1 cellular context compared by ENCODE assay signal in genomic region chr2:95115418-95115817, GRCh38.
TF ChIP-seq lines count a peak whose summit lies in the region.

No MANE protein-coding gene starts in this region.

TF ChIP-seq in HepG2, 621 proteins besides CTCF, POLR2A, EP300 and RAD21 (continued from another document and continues in another):
- no peak for TF ChIP-seq CSRNP1 (CRISPR knock-in tag; IDR thresholded peaks at IDR 0.05)
- no peak for TF ChIP-seq GATA4 (IDR thresholded peaks at IDR 0.05; ENCODE audit: borderline replicate concordance, low read depth)
- no peak for TF ChIP-seq HNRNPLL (IDR thresholded peaks at IDR 0.05; ENCODE audit: low read depth, low read length, poor library complexity, severe bottlenecking)
- TF ChIP-seq, protein P1, sequence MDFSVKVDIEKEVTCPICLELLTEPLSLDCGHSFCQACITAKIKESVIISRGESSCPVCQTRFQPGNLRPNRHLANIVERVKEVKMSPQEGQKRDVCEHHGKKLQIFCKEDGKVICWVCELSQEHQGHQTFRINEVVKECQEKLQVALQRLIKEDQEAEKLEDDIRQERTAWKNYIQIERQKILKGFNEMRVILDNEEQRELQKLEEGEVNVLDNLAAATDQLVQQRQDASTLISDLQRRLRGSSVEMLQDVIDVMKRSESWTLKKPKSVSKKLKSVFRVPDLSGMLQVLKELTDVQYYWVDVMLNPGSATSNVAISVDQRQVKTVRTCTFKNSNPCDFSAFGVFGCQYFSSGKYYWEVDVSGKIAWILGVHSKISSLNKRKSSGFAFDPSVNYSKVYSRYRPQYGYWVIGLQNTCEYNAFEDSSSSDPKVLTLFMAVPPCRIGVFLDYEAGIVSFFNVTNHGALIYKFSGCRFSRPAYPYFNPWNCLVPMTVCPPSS (IDR thresholded peaks at IDR 0.05) = no peak
- no peak for TF ChIP-seq SRSF1 (optimal IDR thresholded peaks at IDR 0.05; ENCODE audit: low read depth, low read length)
- no peak for TF ChIP-seq FIP1L1 (IDR thresholded peaks at IDR 0.05; ENCODE audit: borderline replicate concordance, insufficient read depth, low read depth, low read length)
- TF ChIP-seq RXRB (CRISPR knock-in tag; IDR thresholded peaks at IDR 0.05; ENCODE audit: borderline replicate concordance) = peak; percentile 56; the same call in 1 of the 2 replicates
- peak; percentile 80; the same call in 1 of the 2 replicates for TF ChIP-seq ZBTB4 (CRISPR knock-in tag; IDR thresholded peaks at IDR 0.05; ENCODE audit: borderline replicate concordance)
- TF ChIP-seq ZNF879 (CRISPR knock-in tag; IDR thresholded peaks at IDR 0.05) = 0 out of 2 replicates have a peak, but pooled peaks have one; percentile 31
- no peak for TF ChIP-seq TRIM24 (CRISPR knock-in tag; IDR thresholded peaks at IDR 0.05)
- peak; percentile 24; the same call in 1 of the 2 replicates for TF ChIP-seq ZNF121 (CRISPR knock-in tag; IDR thresholded peaks at IDR 0.05)
- TF ChIP-seq ZNF224 (CRISPR knock-in tag; IDR thresholded peaks at IDR 0.05) = no peak
- no peak for TF ChIP-seq POLR2G (IDR thresholded peaks at IDR 0.05; ENCODE audit: low read depth, low read length)
- peak; percentile 48; the same call in 1 of the 2 replicates for TF ChIP-seq FOXO1 (CRISPR knock-in tag; IDR thresholded peaks at IDR 0.05)
- TF ChIP-seq, protein P2, sequence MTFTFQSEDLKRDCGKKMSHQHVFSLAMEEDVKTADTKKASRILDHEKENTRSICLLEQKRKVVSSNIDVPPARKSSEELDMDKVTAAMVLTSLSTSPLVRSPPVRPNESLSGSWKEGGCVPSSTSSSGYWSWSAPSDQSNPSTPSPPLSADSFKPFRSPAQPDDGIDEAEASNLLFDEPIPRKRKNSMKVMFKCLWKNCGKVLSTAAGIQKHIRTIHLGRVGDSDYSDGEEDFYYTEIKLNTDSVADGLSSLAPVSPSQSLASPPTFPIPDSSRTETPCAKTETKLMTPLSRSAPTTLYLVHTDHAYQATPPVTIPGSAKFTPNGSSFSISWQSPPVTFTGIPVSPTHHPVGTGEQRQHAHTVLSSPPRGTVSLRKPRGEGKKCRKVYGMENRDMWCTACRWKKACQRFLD (CRISPR knock-in tag; IDR thresholded peaks at IDR 0.05; ENCODE audit: borderline replicate concordance) = no peak
- no peak for TF ChIP-seq ZNF382 (CRISPR knock-in tag; IDR thresholded peaks at IDR 0.05; ENCODE audit: borderline replicate concordance)
- peak; percentile 47 to 51; a peak in 3 of 4 replicates for TF ChIP-seq MAFK (conservative IDR thresholded peaks at IDR 0.05 in 1 of 2, IDR thresholded peaks at IDR 0.05 in 1 of 2; ENCODE audit: low read length in 2 of 2)
- TF ChIP-seq HNF4A (CRISPR knock-in tag; IDR thresholded peaks at IDR 0.05) = peak; percentile 76
- no peak for TF ChIP-seq TFE3 (CRISPR knock-in tag; IDR thresholded peaks at IDR 0.05)
- no peak for TF ChIP-seq PPARG (CRISPR knock-in tag; conservative IDR thresholded peaks at IDR 0.05)
- no peak for TF ChIP-seq LCORL (IDR thresholded peaks at IDR 0.05)
- TF ChIP-seq LCORL (CRISPR knock-in tag; IDR thresholded peaks at IDR 0.05) = 0 out of 2 replicates have a peak, but pooled peaks have one; percentile 27
- TF ChIP-seq ARNT2 (CRISPR knock-in tag; IDR thresholded peaks at IDR 0.05; ENCODE audit: low read depth) = no peak
- TF ChIP-seq ZNF766 (CRISPR knock-in tag; IDR thresholded peaks at IDR 0.05; ENCODE audit: borderline replicate concordance) = no peak
- peak; percentile 55 for TF ChIP-seq MED1 (CRISPR knock-in tag; IDR thresholded peaks at IDR 0.05)
- peak; percentile 37; the same call in 1 of the 2 replicates for TF ChIP-seq KDM4B (CRISPR knock-in tag; IDR thresholded peaks at IDR 0.05)
- 0 out of 2 replicates have a peak, but pooled peaks have one; percentile 36 for TF ChIP-seq POGZ (CRISPR knock-in tag; IDR thresholded peaks at IDR 0.05)
- TF ChIP-seq ZNF614 (CRISPR knock-in tag; IDR thresholded peaks at IDR 0.05; ENCODE audit: borderline replicate concordance) = peak; percentile 63; the same call in 1 of the 2 replicates
- no peak for TF ChIP-seq FUBP1 (CRISPR knock-in tag; IDR thresholded peaks at IDR 0.05; ENCODE audit: borderline replicate concordance)
- TF ChIP-seq MEF2D (CRISPR knock-in tag; IDR thresholded peaks at IDR 0.05) = no peak
- no peak for TF ChIP-seq ATF1 (CRISPR knock-in tag; IDR thresholded peaks at IDR 0.05)
- no peak; the same call in 1 of the 2 replicates for TF ChIP-seq IRF2 (CRISPR knock-in tag; IDR thresholded peaks at IDR 0.05)
- TF ChIP-seq THAP11 (CRISPR knock-in tag; IDR thresholded peaks at IDR 0.05) = peak; percentile 60
- TF ChIP-seq ZNF574 (CRISPR knock-in tag; IDR thresholded peaks at IDR 0.05) = peak; percentile 54
- peak; percentile 28; the same call in 1 of the 2 replicates for TF ChIP-seq ZKSCAN8 (CRISPR knock-in tag; IDR thresholded peaks at IDR 0.05; ENCODE audit: borderline replicate concordance)
- TF ChIP-seq ZMYM3 (CRISPR knock-in tag; IDR thresholded peaks at IDR 0.05) = peak; percentile 63
- TF ChIP-seq ZNF567 (CRISPR knock-in tag; IDR thresholded peaks at IDR 0.05; ENCODE audit: borderline replicate concordance) = peak; percentile 64; the same call in 1 of the 2 replicates
- no peak for TF ChIP-seq SP140L (CRISPR knock-in tag; IDR thresholded peaks at IDR 0.05; ENCODE audit: borderline replicate concordance)
- peak; percentile 23; the same call in 1 of the 2 replicates for TF ChIP-seq ARID5B (CRISPR knock-in tag; IDR thresholded peaks at IDR 0.05)
- TF ChIP-seq STAT5B (CRISPR knock-in tag; IDR thresholded peaks at IDR 0.05) = 0 out of 2 replicates have a peak, but pooled peaks have one; percentile 36
- TF ChIP-seq YY1 (IDR thresholded peaks at IDR 0.05; ENCODE audit: insufficient read depth, insufficient replicate concordance, low read depth, low read length) = peak; percentile 26
- no peak for TF ChIP-seq ONECUT2 (CRISPR knock-in tag; IDR thresholded peaks at IDR 0.05)
- TF ChIP-seq SNAPC2 (CRISPR knock-in tag; IDR thresholded peaks at IDR 0.05) = no peak
